10 cellular contexts compared by ENCODE assay signal in genomic region chr18:67701-68100, GRCh38. TPM values are rescaled to one million over a fixed set of nuclear protein-coding genes. Genes with fewer than 3 reads are reported as not detected.
"Had no signal": no experiment of that assay in that cellular context is flagged by ENCODE, and none has a peak within 500 bp of the region (broad histone marks: within the 10 kb centered on the region; RNA-seq: fewer than 3 reads in every experiment).

No MANE protein-coding gene starts in this region.

RNA-seq across cellular contexts. Expression of gene TUBB8B, which starts 18.3 kb away (rescaled TPM):
- total RNA-seq: activated CD4-positive, alpha-beta memory T cell treated with anti-CD3 and anti-CD28 coated beads, Interleukin-2, amount 10 ng/mL, durations not matched to agents 7 days and 5 days; activated CD4-positive, alpha-beta T cell treated with anti-CD3 and anti-CD28 coated beads, Interleukin-2, amount 10 ng/mL, durations not matched to agents 7 days and 5 days; activated CD8-positive, alpha-beta memory T cell treated with anti-CD3 and anti-CD28 coated beads, Interleukin-2, amount 10 ng/mL, durations not matched to agents 7 days and 5 days; activated CD8-positive, alpha-beta T cell treated with anti-CD3 and anti-CD28 coated beads, Interleukin-2, amount 10 ng/mL, durations not matched to agents 7 days and 5 days; activated naive CD4-positive, alpha-beta T cell treated with anti-CD3 and anti-CD28 coated beads for 36 hours; activated naive CD8-positive, alpha-beta T cell treated with anti-CD3 and anti-CD28 coated beads, Interleukin-2, amount 10 ng/mL, durations not matched to agents 7 days and 5 days; ascending aorta; bronchial epithelial cell; cardiac muscle cell; cerebellum had no signal
- polyA plus RNA-seq: cardiac muscle cell had no signal
